In the genomic region with DNA sequence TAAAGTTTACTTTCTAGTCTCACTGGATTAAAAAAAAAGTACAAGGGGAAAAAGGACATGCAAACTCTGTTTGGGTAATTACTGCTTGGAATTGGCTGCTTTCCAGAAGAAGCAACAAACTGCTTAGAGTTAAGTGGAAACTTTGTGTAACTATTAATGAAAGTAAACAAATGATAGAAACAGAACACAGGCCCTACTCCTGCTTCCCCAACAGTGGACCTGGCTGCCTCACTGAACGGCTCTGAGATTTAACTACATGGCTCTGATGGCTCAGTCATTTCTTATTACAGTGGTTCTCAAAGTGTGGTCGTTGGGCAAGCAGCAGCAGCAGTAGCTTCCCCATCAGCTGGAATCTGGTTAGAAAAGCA, we compare ENCODE assay signal across 10 cellular contexts.
DNase-seq lines count a peak whose midpoint lies in the region; ATAC-seq and TF ChIP-seq lines count a peak whose summit lies in the region.
"Had no signal": no experiment of that assay in that cellular context is flagged by ENCODE, and none has a peak within 500 bp of the region (broad histone marks: within the 10 kb centered on the region; RNA-seq: fewer than 3 reads in every experiment).

No MANE protein-coding gene starts in this region.

- peak overlapping the region in 1 of 2 donors; percentile 37 for H3K27ac Mint-ChIP-seq in natural killer cell

- H4K20me1 ChIP-seq in MM.1S (ENCODE audit: insufficient read depth, low read length) = no peaks in the 10 kb centered on the region

- H3K9me2 ChIP-seq in MM.1S (replicated peaks; ENCODE audit: insufficient read depth, low read length) = no peaks in the 10 kb centered on the region

- H3K9me3 Mint-ChIP-seq in natural killer cell = no peaks in the 10 kb centered on the region

- H3K9ac ChIP-seq in MM.1S (ENCODE audit: low read length) = no peak overlapping the region

- H3K27me3 ChIP-seq in BE2C = 0 out of 2 replicates have a peak, but pooled peaks cover 3% of the 10 kb centered on the region
- no peaks in the 10 kb centered on the region for H3K27me3 ChIP-seq in MM.1S (replicated peaks; ENCODE audit: insufficient read depth, low read length)

- no peak overlapping the region for H3K4me2 ChIP-seq in MM.1S (ENCODE audit: low read depth, low read length)

- H3K36me3 Mint-ChIP-seq in natural killer cell = no peaks in the 10 kb centered on the region

- intact Hi-C loops in natural killer cell (cut with micrococcal nuclease) = no loop called here

- H3K4me1 ChIP-seq in BE2C (peaks cover 29% of the 10 kb centered on the region), MM.1S (ENCODE audit: low read length) (no peaks in the 10 kb centered on the region)

- TF ChIP-seq CTCF in BE2C (IDR thresholded peaks at IDR 0.05; ENCODE audit: low read depth, low read length) (no peak), natural killer cell (IDR thresholded peaks at IDR 0.05) (no peak), MM.1S (IDR thresholded peaks at IDR 0.05; ENCODE audit: low read length) (no peak)

- H3K36me3 ChIP-seq in BE2C (peaks cover 15% of the 10 kb centered on the region), MM.1S (replicated peaks; ENCODE audit: insufficient read depth, low read length) (peaks cover 3% of the 10 kb centered on the region; the same call in 1 of the 2 replicates)

- no peak overlapping the region for H3K27ac ChIP-seq in MM.1S (ENCODE audit: low read length)
- H3K27ac ChIP-seq: HL-60, thoracic aorta had no signal

- peaks cover 9 to 10% of the 10 kb centered on the region in 2 donors for H3K4me1 Mint-ChIP-seq in natural killer cell

- H3K79me2 ChIP-seq in MM.1S (ENCODE audit: low read length) = peaks cover 55% of the 10 kb centered on the region

- DNase-seq in BE2C = peak; percentile 16
- peak; percentile 58 for DNase-seq in H4 (ENCODE audit: low spot score)
- DNase-seq in NCI-H510A treated with DMSO at 0.1 percent for 48 hours (lab: John Stamatoyannopoulos, UW) = peak; percentile 7
- peak; percentile 27 for DNase-seq in kidney tubule cell (ENCODE audit: low spot score)
- DNase-seq in stimulated activated CD4-positive, alpha-beta T cell treated with anti-CD3 and anti-CD28 coated beads, Interleukin-12 subunit alpha, Interleukin-12 subunit beta, amount 100 ng/mL, for 4 hours = no peak
- DNase-seq in natural killer cell = no peak
- no peak for DNase-seq in MM.1S

- H3K4me3 Mint-ChIP-seq in natural killer cell = no peak overlapping the region

- H3F3A ChIP-seq in MM.1S (ENCODE audit: insufficient read depth, low read length) = no peaks in the 10 kb centered on the region

- H3K9me3 ChIP-seq in BE2C (no peaks in the 10 kb centered on the region), MM.1S (replicated peaks; ENCODE audit: insufficient read depth, low read length) (no peaks in the 10 kb centered on the region)
- H3K9me3 ChIP-seq: thoracic aorta had no signal

- ATAC-seq in HG02852 (IDR thresholded peaks at IDR 0.05; ENCODE audit: unreplicated experiment) (no peak), natural killer cell (no peak)

- H3K27me3 Mint-ChIP-seq in natural killer cell (ENCODE audit: low read depth in 2 of 2) = no peaks in the 10 kb centered on the region

- H3K4me3 ChIP-seq in BE2C (ENCODE audit: low read depth, low read length) (no peak overlapping the region), MM.1S (ENCODE audit: low read length) (no peak overlapping the region)
- H3K4me3 ChIP-seq: thoracic aorta had no signal

- H2AFZ ChIP-seq in MM.1S (ENCODE audit: low read length) = no peak overlapping the region

Comparison
In these comparisons a context has a peak if more than half of its experiments do, and no peak if none do; other contexts are left out.
1. DNase-seq: peak in BE2C (single experiment), H4 (single experiment), NCI-H510A treated with DMSO at 0.1 percent for 48 hours (single experiment) and kidney tubule cell (single experiment); none in stimulated activated CD4-positive, alpha-beta T cell treated with anti-CD3 and anti-CD28 coated beads, Interleukin-12 subunit alpha, Interleukin-12 subunit beta, amount 100 ng/mL, for 4 hours (single experiment), natural killer cell (single experiment) and MM.1S (single experiment).